Comparison of ENCODE assay signal across 1 cellular context in the genomic region with DNA sequence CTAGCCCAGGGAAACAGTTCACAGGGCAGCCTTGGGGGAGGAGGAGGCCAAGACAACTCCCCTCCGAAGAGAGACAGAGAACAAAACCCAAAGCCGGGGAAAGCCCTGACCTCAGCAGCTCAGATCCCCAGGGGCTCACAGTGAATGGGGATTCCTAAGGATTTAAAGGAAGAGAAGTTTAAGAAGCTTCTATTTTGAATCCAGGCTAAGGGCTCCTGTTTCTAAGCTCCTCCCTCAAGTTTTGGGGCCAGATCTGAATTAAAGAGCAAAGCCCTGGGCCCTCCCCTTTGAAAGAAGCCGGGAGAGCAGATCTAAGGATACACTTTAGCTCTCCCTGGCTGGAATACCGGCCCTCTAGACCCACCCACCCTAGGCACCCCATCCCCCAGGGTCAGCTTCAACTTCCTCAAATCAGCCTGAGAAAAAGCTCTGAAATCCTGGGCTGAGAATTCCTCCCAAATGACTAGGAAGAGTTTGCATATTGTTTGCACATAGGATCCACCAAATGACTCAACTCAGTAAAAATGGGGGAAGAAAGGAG.
TF ChIP-seq lines count a peak whose summit lies in the region.

No MANE protein-coding gene starts in this region.

TF ChIP-seq in PFSK-1, 5 proteins besides CTCF, POLR2A, EP300 and RAD21 (continued from another document):
- TF ChIP-seq, protein P1, sequence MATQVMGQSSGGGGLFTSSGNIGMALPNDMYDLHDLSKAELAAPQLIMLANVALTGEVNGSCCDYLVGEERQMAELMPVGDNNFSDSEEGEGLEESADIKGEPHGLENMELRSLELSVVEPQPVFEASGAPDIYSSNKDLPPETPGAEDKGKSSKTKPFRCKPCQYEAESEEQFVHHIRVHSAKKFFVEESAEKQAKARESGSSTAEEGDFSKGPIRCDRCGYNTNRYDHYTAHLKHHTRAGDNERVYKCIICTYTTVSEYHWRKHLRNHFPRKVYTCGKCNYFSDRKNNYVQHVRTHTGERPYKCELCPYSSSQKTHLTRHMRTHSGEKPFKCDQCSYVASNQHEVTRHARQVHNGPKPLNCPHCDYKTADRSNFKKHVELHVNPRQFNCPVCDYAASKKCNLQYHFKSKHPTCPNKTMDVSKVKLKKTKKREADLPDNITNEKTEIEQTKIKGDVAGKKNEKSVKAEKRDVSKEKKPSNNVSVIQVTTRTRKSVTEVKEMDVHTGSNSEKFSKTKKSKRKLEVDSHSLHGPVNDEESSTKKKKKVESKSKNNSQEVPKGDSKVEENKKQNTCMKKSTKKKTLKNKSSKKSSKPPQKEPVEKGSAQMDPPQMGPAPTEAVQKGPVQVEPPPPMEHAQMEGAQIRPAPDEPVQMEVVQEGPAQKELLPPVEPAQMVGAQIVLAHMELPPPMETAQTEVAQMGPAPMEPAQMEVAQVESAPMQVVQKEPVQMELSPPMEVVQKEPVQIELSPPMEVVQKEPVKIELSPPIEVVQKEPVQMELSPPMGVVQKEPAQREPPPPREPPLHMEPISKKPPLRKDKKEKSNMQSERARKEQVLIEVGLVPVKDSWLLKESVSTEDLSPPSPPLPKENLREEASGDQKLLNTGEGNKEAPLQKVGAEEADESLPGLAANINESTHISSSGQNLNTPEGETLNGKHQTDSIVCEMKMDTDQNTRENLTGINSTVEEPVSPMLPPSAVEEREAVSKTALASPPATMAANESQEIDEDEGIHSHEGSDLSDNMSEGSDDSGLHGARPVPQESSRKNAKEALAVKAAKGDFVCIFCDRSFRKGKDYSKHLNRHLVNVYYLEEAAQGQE (IDR thresholded peaks at IDR 0.05; ENCODE audit: insufficient read depth in 1 of 2, low read depth in 2 of 2, low read length in 2 of 2) = no peak
